8 cellular contexts compared by ENCODE assay signal in genomic region chr9:131178382-131178781, GRCh38.
DNase-seq lines count a peak whose midpoint lies in the region; ATAC-seq and TF ChIP-seq lines count a peak whose summit lies in the region.

No MANE protein-coding gene starts in this region.

- no peak overlapping the region for H3K4me3 ChIP-seq in WI38 (ENCODE audit: low read depth, low read length)

- DNase-seq in DMS114 treated with DMSO at 0.1 percent for 48 hours (lab: John Stamatoyannopoulos, UW; ENCODE audit: unreplicated experiment) = peak; percentile 47
- peak; percentile 56 for DNase-seq in NCI-H1694 (lab: John Stamatoyannopoulos, UW)
- peak; percentile 12 for DNase-seq in brain pericyte (ENCODE audit: low read depth, low spot score)
- peak; percentile 82 for DNase-seq in inferior parietal cortex (ENCODE audit: extremely low spot score)
- peak; percentile 47 to 61 for DNase-seq in stimulated activated CD4-positive, alpha-beta T cell treated with anti-CD3 and anti-CD28 coated beads, Interleukin-1b, Interleukin-23, amount 100 ng/mL, for 1 hour (ENCODE audit: low read depth in 2 of 2)

- peak; percentile 99 for TF ChIP-seq CTCF in WI38 (IDR thresholded peaks at IDR 0.05; ENCODE audit: low read depth, low read length)

- ATAC-seq in GM21723 (IDR thresholded peaks at IDR 0.05; ENCODE audit: unreplicated experiment) = peak; percentile 72
- no peak for ATAC-seq in GM18870 (IDR thresholded peaks at IDR 0.05; ENCODE audit: unreplicated experiment)

Comparison
In these comparisons a context has a peak if more than half of its experiments do, and no peak if none do; other contexts are left out.
1. DNase-seq: peak in every context shown above with its lines; median percentile 82 in inferior parietal cortex; 56 in NCI-H1694; 54 in stimulated activated CD4-positive, alpha-beta T cell treated with anti-CD3 and anti-CD28 coated beads, Interleukin-1b, Interleukin-23, amount 100 ng/mL, for 1 hour; 47 in DMS114 treated with DMSO at 0.1 percent for 48 hours; 12 in brain pericyte.